8 cellular contexts compared by ENCODE assay signal in genomic region chr22:49962751-49963646, GRCh38. TPM values are rescaled to one million over a fixed set of nuclear protein-coding genes. Genes with fewer than 3 reads are reported as not detected.
A peak's percentile ranks its signal among the peaks of the same experiment; 100 is the strongest.
DNase-seq lines count a peak whose midpoint lies in the region; ATAC-seq, FAIRE-seq and TF ChIP-seq lines count a peak whose summit lies in the region.

No MANE protein-coding gene starts in this region.

- H3K79me2 ChIP-seq in DOHH2 (ENCODE audit: control insufficient read depth, low read length) = peaks cover 46% of the 10 kb centered on the region
- peaks cover 31% of the 10 kb centered on the region for H3K79me2 ChIP-seq in neural progenitor cell (ENCODE audit: low read depth)

- H3K27me3 ChIP-seq in DOHH2 (ENCODE audit: control insufficient read depth, low read length) (no peaks in the 10 kb centered on the region), esophagus (ENCODE audit: control insufficient read depth in 1 of 2, insufficient read depth in 2 of 2, low read length in 2 of 2) (no peaks in the 10 kb centered on the region), neural progenitor cell (peaks cover 8% of the 10 kb centered on the region)

- H2AFZ ChIP-seq in neural progenitor cell (replicated peaks) = no peak overlapping the region

- ATAC-seq in HG03565 (IDR thresholded peaks at IDR 0.05; ENCODE audit: unreplicated experiment) = no peak

- no peak overlapping the region for H3K9ac ChIP-seq in neural progenitor cell

- H3K9me3 Mint-ChIP-seq in neural progenitor cell = no peaks in the 10 kb centered on the region

- H3K4me1 ChIP-seq in DOHH2 (ENCODE audit: control insufficient read depth, low read length) = peaks cover 58% of the 10 kb centered on the region
- H3K4me1 ChIP-seq in esophagus (ENCODE audit: control insufficient read depth in 2 of 2, insufficient read depth in 2 of 2, low read length in 1 of 2) = peaks cover 0 to 23% of the 10 kb centered on the region in 2 donors
- H3K4me1 ChIP-seq in neural progenitor cell = peaks cover 9% of the 10 kb centered on the region

- peaks cover 2% of the 10 kb centered on the region for H3K36me3 Mint-ChIP-seq in neural progenitor cell

- H3K36me3 ChIP-seq in DOHH2 (ENCODE audit: control insufficient read depth, low read length) (peaks cover 40% of the 10 kb centered on the region), esophagus (ENCODE audit: control insufficient read depth in 2 of 2, insufficient read depth in 2 of 2, low read length in 1 of 2) (peaks cover 10 to 34% of the 10 kb centered on the region in 2 donors), neural progenitor cell (no peaks in the 10 kb centered on the region)

- peak overlapping the region; percentile 84 for H3K4me3 Mint-ChIP-seq in neural progenitor cell

- peak overlapping the region; percentile 98 for H3K4me3 ChIP-seq in DOHH2 (ENCODE audit: low read length)
- H3K4me3 ChIP-seq in esophagus (ENCODE audit: low read depth in 1 of 2, low read length in 2 of 2) = peak overlapping the region; percentile 87 to 97
- peak overlapping the region; percentile 69 for H3K4me3 ChIP-seq in neural progenitor cell

- H3K9me3 ChIP-seq in DOHH2 (ENCODE audit: control insufficient read depth, insufficient read depth, low read length) (no peaks in the 10 kb centered on the region), esophagus (ENCODE audit: control insufficient read depth in 2 of 2, insufficient read depth in 1 of 2, low read depth in 1 of 2, low read length in 1 of 2) (no peaks in the 10 kb centered on the region), neural progenitor cell (ENCODE audit: low read depth) (no peaks in the 10 kb centered on the region)

- no peak for FAIRE-seq in RCC 7860 (lab: Jason Lieb, UNC)

- H3K4me1 Mint-ChIP-seq in neural progenitor cell = peaks cover 11% of the 10 kb centered on the region

- TF ChIP-seq CTCF in DOHH2 (IDR thresholded peaks at IDR 0.05; ENCODE audit: low read depth, low read length, poor library complexity, severe bottlenecking) (no peak), VCaP (conservative IDR thresholded peaks at IDR 0.05) (no peak), neural progenitor cell (IDR thresholded peaks at IDR 0.05) (no peak)

- no peaks in the 10 kb centered on the region for H3K9me2 ChIP-seq in DOHH2 (replicated peaks; ENCODE audit: control insufficient read depth, low read length)

- WGBS in esophagus, 2 donors = 31 to 44% methylated on average over 63 of the region's 63 CpGs

- H3K27ac Mint-ChIP-seq in neural progenitor cell = no peak overlapping the region

- H3K4me2 ChIP-seq in DOHH2 (ENCODE audit: low read length) (peak overlapping the region; percentile 94), neural progenitor cell (peak overlapping the region; percentile 89)

- H4K20me1 ChIP-seq in DOHH2 (ENCODE audit: control insufficient read depth, insufficient read depth, low read depth, low read length) (peaks cover 21% of the 10 kb centered on the region), neural progenitor cell (ENCODE audit: low read depth) (peaks cover 60% of the 10 kb centered on the region)

- peaks cover 18% of the 10 kb centered on the region for H3F3A ChIP-seq in DOHH2 (ENCODE audit: control insufficient read depth, insufficient read depth)
- H3F3A ChIP-seq in neural progenitor cell (ENCODE audit: low read depth) = no peaks in the 10 kb centered on the region

- DNase-seq in neural progenitor cell (ENCODE audit: low spot score) (no peak), NCI-H524 (lab: John Stamatoyannopoulos, UW) (no peak), Kasumi-1 (lab: John Stamatoyannopoulos, UW) (no peak), RCC 7860 (ENCODE audit: low spot score) (no peak)

- peak overlapping the region; percentile 67 for H3K27ac ChIP-seq in DOHH2 (ENCODE audit: low read depth, low read length)
- H3K27ac ChIP-seq in VCaP = peak overlapping the region; percentile 92
- peak overlapping the region; percentile 98 to 99 for H3K27ac ChIP-seq in esophagus (ENCODE audit: low read depth in 2 of 2, low read length in 1 of 2)
- no peak overlapping the region for H3K27ac ChIP-seq in neural progenitor cell

- H3K27me3 Mint-ChIP-seq in neural progenitor cell (ENCODE audit: insufficient read depth, low read depth) = peaks cover 2% of the 10 kb centered on the region

RNA-seq across cellular contexts. Expression of gene PIM3, which starts 2.4 kb away (rescaled TPM):
- polyA plus RNA-seq in esophagus = 10 to 100 TPM; 33.8 to 43.4 TPM
- 15.1 and 37.2 TPM in 2 replicates for total RNA-seq in neural progenitor cell (ENCODE audit: low replicate concordance)

RNA-seq across cellular contexts. Expression of gene CRELD2, which starts 44.6 kb away (rescaled TPM):
- polyA plus RNA-seq in esophagus = 10 to 100 TPM; 16.1 to 31.2 TPM
- 12.2 and 22.6 TPM in 2 replicates for total RNA-seq in neural progenitor cell (ENCODE audit: low replicate concordance)

RNA-seq across cellular contexts. Expression of gene ALG12, which starts 44.8 kb away (rescaled TPM):
- 1 to 10 TPM; 8.6 TPM for polyA plus RNA-seq in esophagus
- 4.9 and 14.2 TPM in 2 replicates for total RNA-seq in neural progenitor cell (ENCODE audit: low replicate concordance)

RNA-seq across cellular contexts. Expression of gene IL17REL, which starts 49.6 kb away (rescaled TPM):
- not detected for polyA plus RNA-seq in esophagus
- 0.15 TPM in 1 of 2 replicates, not detected in the other for total RNA-seq in neural progenitor cell (ENCODE audit: low replicate concordance)
